Comparison of ENCODE assay signal across 8 cellular contexts in the genomic region with DNA sequence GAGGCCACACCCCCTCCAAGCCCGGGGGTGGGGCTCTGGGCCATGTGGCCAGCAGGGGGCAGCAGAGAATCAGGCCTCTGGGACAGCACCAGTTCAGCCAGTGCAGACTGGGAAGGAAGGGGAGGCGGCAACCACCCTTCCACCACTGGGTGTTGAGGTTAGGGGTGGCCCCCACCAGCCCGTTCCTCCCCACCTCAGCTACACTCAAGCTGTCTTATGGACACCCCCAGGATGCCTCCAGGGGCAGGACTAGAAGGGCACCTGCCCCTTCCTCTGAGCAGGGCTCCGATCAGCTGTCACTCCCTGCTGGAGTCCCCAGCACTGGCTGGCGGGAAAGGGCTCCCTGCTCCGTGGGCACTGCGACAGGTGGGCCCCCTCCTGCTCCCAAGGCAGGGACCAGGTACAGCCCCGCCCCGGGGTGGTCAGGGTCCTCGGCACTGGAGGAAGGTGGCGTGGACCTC. TPM values are rescaled to one million over a fixed set of nuclear protein-coding genes. Genes with fewer than 3 reads are reported as not detected.
DNase-seq lines count a peak whose midpoint lies in the region; ATAC-seq, FAIRE-seq and TF ChIP-seq lines count a peak whose summit lies in the region.

No MANE protein-coding gene starts in this region.

- no peak overlapping the region for H3K4me3 ChIP-seq in HFF-Myc (replicated peaks; ENCODE audit: low read depth, low read length)
- no peak overlapping the region for H3K4me3 ChIP-seq in HepG2 (replicated peaks in 1 of 3; ENCODE audit: insufficient read depth in 1 of 3, low read depth in 2 of 3, low read length in 3 of 3)

- no peak for TF ChIP-seq POLR2A in HepG2 (IDR thresholded peaks at IDR 0.05; ENCODE audit: insufficient read depth in 1 of 2, low read depth in 2 of 2, low read length in 2 of 2)

- H3K27ac ChIP-seq in HepG2 (ENCODE audit: extremely low read length, insufficient read depth, low read length), result peak overlapping the region; percentile 3

- H3K4me1 Mint-ChIP-seq in central memory CD8-positive, alpha-beta T cell, result no peaks in the 10 kb centered on the region

- POLR2A ChIA-PET in HepG2 (lab: Yijun Ruan, JAX), result interaction anchor here (0.9 to 3.2 kb wide), 3 partner anchors 21 to 24 kb away, joined by 3 to 14 read pairs (median 6); partner anchors contain the start of gene KATNB1

- no peak for TF ChIP-seq EP300 in HepG2 (IDR thresholded peaks at IDR 0.05; ENCODE audit: low read depth in 2 of 2, low read length in 2 of 2)
- no peak for TF ChIP-seq EP300 in HepG2 (CRISPR knock-in tag; IDR thresholded peaks at IDR 0.05; ENCODE audit: borderline replicate concordance)

- no peak overlapping the region for H3K27ac Mint-ChIP-seq in central memory CD8-positive, alpha-beta T cell (ENCODE audit: low read depth)

- in situ Hi-C loops in HepG2 (cut with HindIII; ENCODE audit: extremely low pct_ligation_motif_present, low pct_unique_long_range_greater_than_20kb), result loop anchor here (5.0 kb wide), 2 partner anchors 105 to 245 kb away; partner anchors contain the start of genes USB1 and ZNF319

- peaks cover 33 to 49% of the 10 kb centered on the region in 2 experiments; a peak in 4 of 5 replicates for H3K36me3 ChIP-seq in HepG2 (replicated peaks in 1 of 2; ENCODE audit: control insufficient read depth in 1 of 2, insufficient read depth in 2 of 2, low read length in 2 of 2)

- peak; percentile 93 for FAIRE-seq in HepG2 (lab: Jason Lieb, UNC)

- no peaks in the 10 kb centered on the region for H3K27me3 Mint-ChIP-seq in central memory CD8-positive, alpha-beta T cell

- intact Hi-C loops in HepG2 (cut with micrococcal nuclease; ENCODE audit: unreplicated experiment), result loop anchor here (1.0 kb wide), 3 partner anchors 25 to 244 kb away; partner anchors contain the start of gene USB1

- TF ChIP-seq RAD21 in HepG2 (CRISPR knock-in tag; IDR thresholded peaks at IDR 0.05), result peak; percentile 97

- peak; percentile 97 for ATAC-seq in central memory CD8-positive, alpha-beta T cell (replicated peaks; ENCODE audit: extremely low read depth, poor library complexity, severe bottlenecking)
- ATAC-seq in HepG2, result peak; percentile 87

- BruUV-seq in HepG2 (replicated peaks; lab: Mats Ljungman, UMichigan), result no TSS peak

- no peaks in the 10 kb centered on the region for H3K79me2 ChIP-seq in HepG2 (ENCODE audit: insufficient read depth, low read length)

- H3K4me2 ChIP-seq in HepG2 (ENCODE audit: low read depth, low read length), result no peak overlapping the region

- H3K4me3 Mint-ChIP-seq in central memory CD8-positive, alpha-beta T cell, result no peak overlapping the region

- DNase-seq in NCI-H82 (lab: John Stamatoyannopoulos, UW), result peak; percentile 74
- no peak for DNase-seq in NCI-H82 treated with DMSO at 0.1 percent for 48 hours (lab: John Stamatoyannopoulos, UW; ENCODE audit: unreplicated experiment)
- DNase-seq in HFF-Myc (ENCODE audit: extremely low read depth, low read depth), result no peak
- DNase-seq in NCI-H1092 (lab: John Stamatoyannopoulos, UW), result peak; percentile 12
- peak; percentile 90 to 91 for DNase-seq in activated CD4-positive, alpha-beta T cell treated with anti-CD3 and anti-CD28 coated beads for 24 hours (ENCODE audit: low read depth in 2 of 2)
- DNase-seq in central memory CD8-positive, alpha-beta T cell (ENCODE audit: low spot score in 2 of 2), result peak; percentile 85 to 95
- DNase-seq in HepG2 (ENCODE audit: low spot score), result peak; percentile 73
- peak; percentile 77 to 85 (median 81) for DNase-seq in stimulated activated CD4-positive, alpha-beta T cell treated with anti-CD3 and anti-CD28 coated beads, TNF-alpha, amount 100 ng/mL, for 24 hours (ENCODE audit: low read depth in 3 of 3)

- 76% methylated on average over 9 of the region's 11 CpGs for WGBS in HepG2 (ENCODE audit: low lambda C conversion rate)

- no peaks in the 10 kb centered on the region for H3K27me3 ChIP-seq in HepG2 (ENCODE audit: control insufficient read depth in 1 of 2, insufficient read depth in 2 of 2, low read length in 2 of 2)

- no peaks in the 10 kb centered on the region for H3K36me3 Mint-ChIP-seq in central memory CD8-positive, alpha-beta T cell (ENCODE audit: insufficient read depth)

- no peak overlapping the region for H2AFZ ChIP-seq in HepG2 (ENCODE audit: low read length)

- H3K9ac ChIP-seq in HepG2 (ENCODE audit: insufficient read depth, low read depth, low read length), result no peak overlapping the region

- H3K4me1 ChIP-seq in HepG2 (ENCODE audit: insufficient read depth, low read length), result no peaks in the 10 kb centered on the region

- peak; percentile 99 for TF ChIP-seq CTCF in HFF-Myc (IDR thresholded peaks at IDR 0.05; ENCODE audit: low read depth, low read length, missing control alignments)
- TF ChIP-seq CTCF in HepG2 (CRISPR knock-in tag; IDR thresholded peaks at IDR 0.05), result peak; percentile 99

- H3K9me3 ChIP-seq in HepG2 (ENCODE audit: low read length), result no peaks in the 10 kb centered on the region

- no peaks in the 10 kb centered on the region for H4K20me1 ChIP-seq in HepG2 (ENCODE audit: insufficient read depth, low read length)

- H3K9me3 Mint-ChIP-seq in central memory CD8-positive, alpha-beta T cell, result no peaks in the 10 kb centered on the region

- CTCF ChIA-PET in HepG2 (lab: Yijun Ruan, JAX; ENCODE audit: low intra/inter-chr PET ratio, low total read pairs), result interaction anchor here (0.8 to 1.9 kb wide), 7 partner anchors 24 to 248 kb away, joined by 3 to 17 read pairs (median 6); partner anchors contain the start of genes ADGRG3, KIFC3, USB1 and ZNF319

TF ChIP-seq in HepG2, 621 proteins besides CTCF, POLR2A, EP300 and RAD21 (continues in another document):
- no peak for TF ChIP-seq ZNF558 (CRISPR knock-in tag; IDR thresholded peaks at IDR 0.05; ENCODE audit: borderline replicate concordance)
- TF ChIP-seq ZNF3 (CRISPR knock-in tag; IDR thresholded peaks at IDR 0.05), result no peak

RNA-seq across cellular contexts. Expression of gene KATNB1, which starts 21.8 kb away (rescaled TPM):
- 25.2 and 31.5 TPM in 2 replicates for total RNA-seq in HepG2 (2016; rRNA removed; fragmentation: Illumina TruSeq; extraction: Trizol)
- total RNA-seq in HepG2 (2016; cell fraction: cytosol; rRNA removed; fragmentation: Illumina TruSeq; extraction: Trizol; ENCODE audit: low read depth), result 14.2 and 18.3 TPM in 2 replicates
- 21.2 and 33.1 TPM in 2 replicates for total RNA-seq in HepG2 (2016; cell fraction: insoluble cytoplasmic fraction; rRNA removed; fragmentation: Illumina TruSeq; extraction: Trizol)
- 34.3 and 42.2 TPM in 2 replicates for total RNA-seq in HepG2 (2016; cell fraction: membrane; rRNA removed; fragmentation: Illumina TruSeq; extraction: Trizol)
- 21.9 and 25.7 TPM in 2 replicates for total RNA-seq in HepG2 (2016; cell fraction: nucleus; rRNA removed; fragmentation: Illumina TruSeq; extraction: Trizol)
- 39.8 and 43.5 TPM in 2 replicates for polyA plus RNA-seq in HepG2 (2011; rRNA removed)
- 17.4 and 27.7 TPM in 2 replicates for polyA plus RNA-seq in HepG2 (2011; cell fraction: cytosol; rRNA removed)
- 122 and 146 TPM in 2 replicates for polyA plus RNA-seq in HepG2 (2011; cell fraction: nucleus; rRNA removed)
- 16.2 and 20.9 TPM in 2 replicates for polyA plus RNA-seq in HepG2 (2012)
- polyA plus RNA-seq in HepG2 (2016; cell fraction: cytosol; fragmentation: Illumina TruSeq; extraction: Trizol; ENCODE audit: low read depth), result 15.0 and 20.0 TPM in 2 replicates
- polyA plus RNA-seq in HepG2 (2016; cell fraction: insoluble cytoplasmic fraction; fragmentation: Illumina TruSeq; extraction: Trizol; ENCODE audit: low read depth), result 22.6 and 30.3 TPM in 2 replicates
- polyA plus RNA-seq in HepG2 (2016; cell fraction: membrane; fragmentation: Illumina TruSeq; extraction: Trizol; ENCODE audit: low read depth), result 30.4 and 34.5 TPM in 2 replicates
- 49.3 and 53.8 TPM in 2 replicates for polyA plus RNA-seq in HepG2 (2016; cell fraction: nucleus; fragmentation: Illumina TruSeq; extraction: Trizol; ENCODE audit: insufficient read depth, low read depth)
- 29.8 and 60.0 TPM in 2 replicates for polyA minus RNA-seq in HepG2 (2011; rRNA and poly(A)+ RNA removed; ENCODE audit: low replicate concordance)
- 13.6 and 19.1 TPM in 2 replicates for polyA minus RNA-seq in HepG2 (2011; cell fraction: cytosol; rRNA and poly(A)+ RNA removed)
- 27.9 and 30.3 TPM in 2 replicates for polyA minus RNA-seq in HepG2 (2011; cell fraction: nucleus; rRNA and poly(A)+ RNA removed)

RNA-seq across cellular contexts. Expression of gene KIFC3, which starts 44.9 kb away (rescaled TPM):
- 30.0 and 45.3 TPM in 2 replicates for total RNA-seq in HepG2 (2016; rRNA removed; fragmentation: Illumina TruSeq; extraction: Trizol)
- 11.2 and 13.3 TPM in 2 replicates for total RNA-seq in HepG2 (2016; cell fraction: cytosol; rRNA removed; fragmentation: Illumina TruSeq; extraction: Trizol; ENCODE audit: low read depth)
- total RNA-seq in HepG2 (2016; cell fraction: insoluble cytoplasmic fraction; rRNA removed; fragmentation: Illumina TruSeq; extraction: Trizol), result 26.2 and 45.1 TPM in 2 replicates
- 23.6 and 24.3 TPM in 2 replicates for total RNA-seq in HepG2 (2016; cell fraction: membrane; rRNA removed; fragmentation: Illumina TruSeq; extraction: Trizol)
- 39.1 and 45.8 TPM in 2 replicates for total RNA-seq in HepG2 (2016; cell fraction: nucleus; rRNA removed; fragmentation: Illumina TruSeq; extraction: Trizol)
- 42.1 and 70.6 TPM in 2 replicates for polyA plus RNA-seq in HepG2 (2011; rRNA removed)
- 43.4 and 59.0 TPM in 2 replicates for polyA plus RNA-seq in HepG2 (2011; cell fraction: cytosol; rRNA removed)
- 225 and 236 TPM in 2 replicates for polyA plus RNA-seq in HepG2 (2011; cell fraction: nucleus; rRNA removed)
- 21.3 and 43.4 TPM in 2 replicates for polyA plus RNA-seq in HepG2 (2012)
- polyA plus RNA-seq in HepG2 (2016; cell fraction: cytosol; fragmentation: Illumina TruSeq; extraction: Trizol; ENCODE audit: low read depth), result 14.4 and 14.6 TPM in 2 replicates
- 20.2 and 24.5 TPM in 2 replicates for polyA plus RNA-seq in HepG2 (2016; cell fraction: insoluble cytoplasmic fraction; fragmentation: Illumina TruSeq; extraction: Trizol; ENCODE audit: low read depth)
- polyA plus RNA-seq in HepG2 (2016; cell fraction: membrane; fragmentation: Illumina TruSeq; extraction: Trizol; ENCODE audit: low read depth), result 13.8 and 19.9 TPM in 2 replicates
- polyA plus RNA-seq in HepG2 (2016; cell fraction: nucleus; fragmentation: Illumina TruSeq; extraction: Trizol; ENCODE audit: insufficient read depth, low read depth), result 79.4 and 80.8 TPM in 2 replicates
- polyA minus RNA-seq in HepG2 (2011; rRNA and poly(A)+ RNA removed; ENCODE audit: low replicate concordance), result 132 and 141 TPM in 2 replicates
- 31.9 and 33.7 TPM in 2 replicates for polyA minus RNA-seq in HepG2 (2011; cell fraction: cytosol; rRNA and poly(A)+ RNA removed)
- polyA minus RNA-seq in HepG2 (2011; cell fraction: nucleus; rRNA and poly(A)+ RNA removed), result 94.9 and 117 TPM in 2 replicates

Comparison
In these comparisons a context has a peak if more than half of its experiments do, and no peak if none do; other contexts are left out.
1. DNase-seq: peak in NCI-H82 (single experiment), NCI-H1092 (single experiment), activated CD4-positive, alpha-beta T cell treated with anti-CD3 and anti-CD28 coated beads for 24 hours (2 of 2), central memory CD8-positive, alpha-beta T cell (2 of 2), HepG2 (single experiment) and stimulated activated CD4-positive, alpha-beta T cell treated with anti-CD3 and anti-CD28 coated beads, TNF-alpha, amount 100 ng/mL, for 24 hours (3 of 3); none in NCI-H82 treated with DMSO at 0.1 percent for 48 hours (single experiment) and HFF-Myc (single experiment).